18 cellular contexts compared by ENCODE assay signal in the genomic region with DNA sequence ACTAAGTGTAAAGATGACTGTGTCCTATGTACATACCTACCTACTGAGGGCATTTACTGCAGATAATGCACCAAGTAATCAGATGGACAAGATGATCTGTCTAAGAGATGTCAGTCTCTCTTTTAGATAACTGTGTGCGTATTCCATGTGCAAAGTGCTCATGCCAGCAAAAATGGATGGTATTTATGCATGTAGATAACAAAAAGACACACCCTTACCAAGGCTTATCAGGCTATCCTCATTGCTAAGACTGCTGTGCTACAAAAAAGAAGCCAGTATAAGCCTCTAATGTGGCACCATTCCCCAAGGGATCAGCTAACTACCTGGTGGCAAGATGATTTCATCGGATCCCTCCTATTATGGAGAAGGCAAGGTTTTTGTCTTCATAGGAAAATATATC.
"Had no signal": no experiment of that assay in that cellular context is flagged by ENCODE, and none has a peak within 500 bp of the region (broad histone marks: within the 10 kb centered on the region; RNA-seq: fewer than 3 reads in every experiment).

No MANE protein-coding gene starts in this region.

- H3K27ac ChIP-seq: dorsolateral prefrontal cortex, parathyroid adenoma, prostate gland, right lobe of liver, transverse colon had no signal

- H3K4me1 ChIP-seq: parathyroid adenoma, prostate gland had no signal

- H3K9ac ChIP-seq: parathyroid adenoma had no signal

- H3K27me3 ChIP-seq: dorsolateral prefrontal cortex, heart left ventricle, right lobe of liver, transverse colon had no signal

- H3K79me2 ChIP-seq: parathyroid adenoma had no signal

- H3K9me3 ChIP-seq: heart left ventricle, prostate gland, right lobe of liver, thoracic aorta, transverse colon had no signal

- H3K36me3 ChIP-seq: heart left ventricle, prostate gland, right lobe of liver, thoracic aorta, transverse colon had no signal

- DNase-seq: dorsolateral prefrontal cortex; effector CD8-positive, alpha-beta T cell; hippocampal formation; kidney glomerular epithelial cell; mammary epithelial cell; naive thymus-derived CD4-positive, alpha-beta T cell; nephron progenitor cell; right lobe of liver; stimulated activated CD4-positive, alpha-beta T cell treated with anti-CD3 and anti-CD28 coated beads, Interleukin-4, amount 100 ng/mL, for 1 hour; stimulated activated CD8-positive, alpha-beta memory T cell treated with anti-CD3 and anti-CD28 coated beads, Interleukin-4, amount 100 ng/mL, for 48 hours; stimulated activated naive CD8-positive, alpha-beta T cell treated with anti-CD3 and anti-CD28 coated beads, Interleukin-15, amount 100 ng/mL, for 72 hours; transverse colon had no signal

- H3K27ac Mint-ChIP-seq: nephron progenitor cell; stimulated activated effector memory CD8-positive, alpha-beta T cell treated with anti-CD3 and anti-CD28 coated beads, Interleukin-12 subunit alpha, Interleukin-12 subunit beta, amount 100 ng/mL, for 72 hours had no signal

- H3K27me3 Mint-ChIP-seq: naive thymus-derived CD4-positive, alpha-beta T cell; stimulated activated naive CD8-positive, alpha-beta T cell treated with anti-CD3 and anti-CD28 coated beads, Interleukin-15, amount 100 ng/mL, for 72 hours had no signal

- H3K4me3 Mint-ChIP-seq: naive thymus-derived CD4-positive, alpha-beta T cell; nephron progenitor cell; stimulated activated effector memory CD8-positive, alpha-beta T cell treated with anti-CD3 and anti-CD28 coated beads, Interleukin-12 subunit alpha, Interleukin-12 subunit beta, amount 100 ng/mL, for 72 hours; stimulated activated naive CD8-positive, alpha-beta T cell treated with anti-CD3 and anti-CD28 coated beads, Interleukin-15, amount 100 ng/mL, for 72 hours had no signal

- H3K36me3 Mint-ChIP-seq: stimulated activated effector memory CD8-positive, alpha-beta T cell treated with anti-CD3 and anti-CD28 coated beads, Interleukin-12 subunit alpha, Interleukin-12 subunit beta, amount 100 ng/mL, for 72 hours had no signal

- H3K9me3 Mint-ChIP-seq: nephron progenitor cell; stimulated activated effector memory CD8-positive, alpha-beta T cell treated with anti-CD3 and anti-CD28 coated beads, Interleukin-12 subunit alpha, Interleukin-12 subunit beta, amount 100 ng/mL, for 72 hours had no signal

- H3K4me3 ChIP-seq: coronary artery, dorsolateral prefrontal cortex, heart left ventricle, prostate gland, right lobe of liver, thoracic aorta, transverse colon had no signal

- ATAC-seq: naive thymus-derived CD4-positive, alpha-beta T cell; right lobe of liver; stimulated activated effector memory CD8-positive, alpha-beta T cell treated with anti-CD3 and anti-CD28 coated beads, Interleukin-12 subunit alpha, Interleukin-12 subunit beta, amount 100 ng/mL, for 72 hours; stimulated activated naive CD8-positive, alpha-beta T cell treated with anti-CD3 and anti-CD28 coated beads, Interleukin-15, amount 100 ng/mL, for 72 hours had no signal

- H2AFZ ChIP-seq: parathyroid adenoma had no signal
